In genomic region chr18:77069931-77070330, GRCh38 we compare ENCODE assay signal across 14 cellular contexts.
DNase-seq lines count a peak whose midpoint lies in the region; ATAC-seq, FAIRE-seq and TF ChIP-seq lines count a peak whose summit lies in the region.
"Had no signal": no experiment of that assay in that cellular context is flagged by ENCODE, and none has a peak within 500 bp of the region (broad histone marks: within the 10 kb centered on the region; RNA-seq: fewer than 3 reads in every experiment).

No MANE protein-coding gene starts in this region.

- WGBS in H1 (ENCODE audit: extremely low coverage in 1 of 2, insufficient coverage in 1 of 2, insufficient read length in 1 of 2, insufficient replicate concordance in 2 of 2, low coverage in 1 of 2, low lambda C conversion rate in 2 of 2, missing lambda C conversion rate in 1 of 2), 2 experiments: 90% methylated on average over 13 of the region's 13 CpGs; no CpG with 5 or more reads in 1 of the 2 experiments

- no peak for DNase-seq in activated CD8-positive, alpha-beta memory T cell treated with anti-CD3 and anti-CD28 coated beads, Interleukin-2, amount 10 ng/mL, durations not matched to agents 7 days and 5 days
- DNase-seq in activated CD8-positive, alpha-beta memory T cell treated with anti-CD3 and anti-CD28 coated beads for 24 hours: no peak
- no peak for DNase-seq in activated B cell treated with CpG ODN at 0.5 μM for 24 hours
- no peak for DNase-seq in H1 (ENCODE audit: low read depth in 1 of 2, low spot score in 2 of 2)
- peak in 1 of 2 donors; percentile 74 for DNase-seq in stimulated activated effector memory CD8-positive, alpha-beta T cell treated with anti-CD3 and anti-CD28 coated beads, Interleukin-12 subunit alpha, Interleukin-12 subunit beta, amount 100 ng/mL, for 72 hours (ENCODE audit: low spot score in 2 of 2)
- no peak for DNase-seq in G401 (ENCODE audit: low spot score)
- DNase-seq in stimulated activated CD8-positive, alpha-beta memory T cell treated with anti-CD3 and anti-CD28 coated beads, Interleukin-4, amount 100 ng/mL, for 48 hours: no peak
- DNase-seq in NCI-H1092 (lab: John Stamatoyannopoulos, UW): no peak
- DNase-seq: activated CD4-positive, CD25-positive, alpha-beta regulatory T cell; kidney glomerular epithelial cell; NCI-H2171; upper lobe of right lung had no signal

- no peak overlapping the region for H4K5ac ChIP-seq in H1 (ENCODE audit: insufficient read length, low read depth, low read length)

- H3K27ac ChIP-seq in H1 (ENCODE audit: low read depth, low read length): no peak overlapping the region
- H3K27ac ChIP-seq: parathyroid adenoma, upper lobe of right lung had no signal

- CTCF ChIA-PET in activated CD8-positive, alpha-beta memory T cell treated with anti-CD3 and anti-CD28 coated beads, Interleukin-2, amount 10 ng/mL, durations not matched to agents 7 days and 5 days (lab: Charles Lee): interaction anchor here (0.8 to 6.0 kb wide), 9 partner anchors 8 to 142 kb away, joined by 3 to 40 read pairs (median 5); no protein-coding TSS in a partner anchor
- CTCF ChIA-PET in activated B cell treated with CpG ODN at 0.5 μM for 24 hours (lab: Charles Lee): interaction anchor here (0.7 to 5.4 kb wide), 6 partner anchors 15 to 142 kb away, joined by 3 to 43 read pairs (median 6); no protein-coding TSS in a partner anchor
- CTCF ChIA-PET in H1 (lab: Charles Lee; ENCODE audit: partially characterized antibody): interaction anchor here (0.6 to 3.2 kb wide), 11 partner anchors 8 to 947 kb away, joined by 3 to 18 read pairs (median 3); no protein-coding TSS in a partner anchor

- H2BK20ac ChIP-seq in H1 (ENCODE audit: low read length): no peak overlapping the region

- H2BK120ac ChIP-seq in H1 (replicated peaks; ENCODE audit: low read depth, low read length): no peak overlapping the region

- H3K27me3 ChIP-seq in H1 (replicated peaks in 1 of 4; ENCODE audit: control insufficient read depth in 3 of 4, extremely low read depth in 1 of 4, insufficient read depth in 3 of 4, low read length in 3 of 4): no peaks in the 10 kb centered on the region
- H3K27me3 ChIP-seq: upper lobe of right lung had no signal

- no peak overlapping the region for H3K23ac ChIP-seq in H1 (ENCODE audit: insufficient read length)

- H3K4me2 ChIP-seq in H1 (ENCODE audit: insufficient read depth in 1 of 2, low read depth in 2 of 2, low read length in 2 of 2): no peak overlapping the region

- no peaks in the 10 kb centered on the region for H3K9me3 Mint-ChIP-seq in activated CD8-positive, alpha-beta memory T cell treated with anti-CD3 and anti-CD28 coated beads, Interleukin-2, amount 10 ng/mL, durations not matched to agents 7 days and 5 days (ENCODE audit: low read depth)
- H3K9me3 Mint-ChIP-seq in activated B cell treated with CpG ODN at 0.5 μM for 24 hours: peaks cover 2% of the 10 kb centered on the region
- no peaks in the 10 kb centered on the region for H3K9me3 Mint-ChIP-seq in stimulated activated effector memory CD8-positive, alpha-beta T cell treated with anti-CD3 and anti-CD28 coated beads, Interleukin-12 subunit alpha, Interleukin-12 subunit beta, amount 100 ng/mL, for 72 hours

- no peak overlapping the region for H3K4ac ChIP-seq in H1 (replicated peaks; ENCODE audit: insufficient read length, low read depth, low read length)

- TF ChIP-seq CTCF in activated B cell treated with CpG ODN at 0.5 μM for 24 hours (IDR thresholded peaks at IDR 0.05) (no peak), H1 (IDR thresholded peaks at IDR 0.05; ENCODE audit: control extremely low read depth in 1 of 3, insufficient read depth in 1 of 3, low read depth in 1 of 3, low read length in 3 of 3) (no peak)

- no peaks in the 10 kb centered on the region for H3K23me2 ChIP-seq in H1 (ENCODE audit: low read depth, low read length)

- H3K79me2 ChIP-seq in H1 (ENCODE audit: control insufficient read depth in 1 of 2, insufficient read depth in 2 of 2, low read length in 2 of 2): no peaks in the 10 kb centered on the region

- H3K4me3 ChIP-seq in H1 (ENCODE audit: extremely low read depth in 1 of 4, insufficient read depth in 2 of 4, low read depth in 3 of 4, low read length in 4 of 4): no peak overlapping the region
- H3K4me3 ChIP-seq: upper lobe of right lung had no signal

- TF ChIP-seq EP300 in H1 (IDR thresholded peaks at IDR 0.05; ENCODE audit: borderline replicate concordance in 1 of 2, low read depth in 2 of 2, low read length in 2 of 2): no peak

- intact Hi-C loops in activated B cell treated with CpG ODN at 0.5 μM for 24 hours (cut with micrococcal nuclease): loop anchor here (5.0 kb wide), 2 partner anchors 137 to 578 kb away; no protein-coding TSS in a partner anchor

- no peak overlapping the region for H3K4me3 Mint-ChIP-seq in activated CD8-positive, alpha-beta memory T cell treated with anti-CD3 and anti-CD28 coated beads, Interleukin-2, amount 10 ng/mL, durations not matched to agents 7 days and 5 days
- H3K4me3 Mint-ChIP-seq in activated B cell treated with CpG ODN at 0.5 μM for 24 hours: peak overlapping the region; percentile 67
- H3K4me3 Mint-ChIP-seq in stimulated activated effector memory CD8-positive, alpha-beta T cell treated with anti-CD3 and anti-CD28 coated beads, Interleukin-12 subunit alpha, Interleukin-12 subunit beta, amount 100 ng/mL, for 72 hours: peak overlapping the region; percentile 60

- in situ Hi-C loops in G401 (cut with HindIII; ENCODE audit: low sequenced_read_pairs): no loop called here

- peak overlapping the region; percentile 58; the same call in 1 of the 2 replicates for H4K8ac ChIP-seq in H1 (ENCODE audit: extremely low read depth, insufficient read depth, low read length)

- no peak for TF ChIP-seq RAD21 in H1 (IDR thresholded peaks at IDR 0.05 in 1 of 2, conservative IDR thresholded peaks at IDR 0.05 in 1 of 2; ENCODE audit: low read depth in 2 of 2, low read length in 2 of 2)

- peaks cover 64% of the 10 kb centered on the region for H3K36me3 Mint-ChIP-seq in activated CD8-positive, alpha-beta memory T cell treated with anti-CD3 and anti-CD28 coated beads, Interleukin-2, amount 10 ng/mL, durations not matched to agents 7 days and 5 days
- H3K36me3 Mint-ChIP-seq in activated B cell treated with CpG ODN at 0.5 μM for 24 hours (ENCODE audit: low read depth): peaks cover 51% of the 10 kb centered on the region
- H3K36me3 Mint-ChIP-seq in stimulated activated effector memory CD8-positive, alpha-beta T cell treated with anti-CD3 and anti-CD28 coated beads, Interleukin-12 subunit alpha, Interleukin-12 subunit beta, amount 100 ng/mL, for 72 hours: peaks cover 60% of the 10 kb centered on the region

- H3K9ac ChIP-seq in H1 (replicated peaks in 1 of 4; ENCODE audit: extremely low read depth in 1 of 4, low read depth in 3 of 4, low read length in 3 of 4): no peak overlapping the region
- H3K9ac ChIP-seq: parathyroid adenoma had no signal

- no peak overlapping the region for H3K56ac ChIP-seq in H1 (replicated peaks; ENCODE audit: insufficient read length, low read depth, low read length)

- H3K14ac ChIP-seq in H1 (ENCODE audit: insufficient read length): no peak overlapping the region

- no peak for FAIRE-seq in H1 (lab: Jason Lieb, UNC)
- FAIRE-seq: A204.1 had no signal

- H2BK15ac ChIP-seq in H1 (ENCODE audit: low read length): no peak overlapping the region

- POLR2A ChIA-PET in activated B cell treated with CpG ODN at 0.5 μM for 24 hours (lab: Charles Lee) (interaction anchor here (1.0 to 12.6 kb wide), 10 partner anchors 9 to 142 kb away, joined by 3 to 171 read pairs (median 8); partner anchors contain the start of gene MBP), H1 (lab: Charles Lee; ENCODE audit: partially characterized antibody) (interaction anchor here (0.8 kb wide), 1 partner anchor 15 kb away, joined by 4 read pairs; no protein-coding TSS in a partner anchor)

- H3K27ac Mint-ChIP-seq in activated CD8-positive, alpha-beta memory T cell treated with anti-CD3 and anti-CD28 coated beads, Interleukin-2, amount 10 ng/mL, durations not matched to agents 7 days and 5 days: peak overlapping the region; percentile 100
- H3K27ac Mint-ChIP-seq in activated B cell treated with CpG ODN at 0.5 μM for 24 hours: peak overlapping the region; percentile 94
- peak overlapping the region; percentile 91 for H3K27ac Mint-ChIP-seq in stimulated activated effector memory CD8-positive, alpha-beta T cell treated with anti-CD3 and anti-CD28 coated beads, Interleukin-12 subunit alpha, Interleukin-12 subunit beta, amount 100 ng/mL, for 72 hours

- H3K79me1 ChIP-seq in H1 (ENCODE audit: low read depth, low read length): no peaks in the 10 kb centered on the region; the same call in 1 of the 2 replicates

- H2BK5ac ChIP-seq in H1 (ENCODE audit: low read depth, low read length): no peak overlapping the region

- ATAC-seq in activated CD8-positive, alpha-beta memory T cell treated with anti-CD3 and anti-CD28 coated beads, Interleukin-2, amount 10 ng/mL, durations not matched to agents 7 days and 5 days: no peak
- no peak for ATAC-seq in activated B cell treated with CpG ODN at 0.5 μM for 24 hours (ENCODE audit: low read depth)
- no peak for ATAC-seq in stimulated activated effector memory CD8-positive, alpha-beta T cell treated with anti-CD3 and anti-CD28 coated beads, Interleukin-12 subunit alpha, Interleukin-12 subunit beta, amount 100 ng/mL, for 72 hours
- ATAC-seq: upper lobe of right lung had no signal

- peaks cover 0 to 6% (median 2%) of the 10 kb centered on the region in 4 experiments; a peak in 4 of 7 replicates for H3K4me1 ChIP-seq in H1 (replicated peaks in 1 of 4; ENCODE audit: control insufficient read depth in 3 of 4, insufficient read depth in 4 of 4, low read length in 3 of 4)

- no peak for TF ChIP-seq POLR2A in H1 (IDR thresholded peaks at IDR 0.05; ENCODE audit: control extremely low read depth in 1 of 2, low read depth in 2 of 2, low read length in 2 of 2)

- no peaks in the 10 kb centered on the region for H3K36me3 ChIP-seq in H1 (ENCODE audit: control insufficient read depth in 2 of 4, insufficient read depth in 4 of 4, low read length in 3 of 4)
- H3K36me3 ChIP-seq: upper lobe of right lung had no signal

- H2AFZ ChIP-seq in H1 (ENCODE audit: low read length): no peak overlapping the region
- H2AFZ ChIP-seq: parathyroid adenoma had no signal

- H2AK5ac ChIP-seq in H1 (ENCODE audit: low read depth, low read length): peak overlapping the region; percentile 79; the same call in 1 of the 2 replicates

- no peaks in the 10 kb centered on the region for H3K27me3 Mint-ChIP-seq in activated CD8-positive, alpha-beta memory T cell treated with anti-CD3 and anti-CD28 coated beads, Interleukin-2, amount 10 ng/mL, durations not matched to agents 7 days and 5 days
- no peaks in the 10 kb centered on the region for H3K27me3 Mint-ChIP-seq in activated B cell treated with CpG ODN at 0.5 μM for 24 hours

- peaks cover 99% of the 10 kb centered on the region for H3K4me1 Mint-ChIP-seq in activated CD8-positive, alpha-beta memory T cell treated with anti-CD3 and anti-CD28 coated beads, Interleukin-2, amount 10 ng/mL, durations not matched to agents 7 days and 5 days
- H3K4me1 Mint-ChIP-seq in activated B cell treated with CpG ODN at 0.5 μM for 24 hours: peaks cover 95% of the 10 kb centered on the region
- H3K4me1 Mint-ChIP-seq in stimulated activated effector memory CD8-positive, alpha-beta T cell treated with anti-CD3 and anti-CD28 coated beads, Interleukin-12 subunit alpha, Interleukin-12 subunit beta, amount 100 ng/mL, for 72 hours: peaks cover 95% of the 10 kb centered on the region

- H3K18ac ChIP-seq in H1 (ENCODE audit: extremely low read depth, low read length): no peak overlapping the region

- peaks cover 0 to 4% of the 10 kb centered on the region in 2 experiments for H4K20me1 ChIP-seq in H1 (replicated peaks in 1 of 2; ENCODE audit: control insufficient read depth in 1 of 2, insufficient read depth in 2 of 2, low read length in 2 of 2)

- H3K9me3 ChIP-seq in H1 (ENCODE audit: insufficient read depth in 2 of 2, low read depth in 1 of 2, low read length in 1 of 2): no peaks in the 10 kb centered on the region
- H3K9me3 ChIP-seq: upper lobe of right lung had no signal

- no peak overlapping the region for H4K91ac ChIP-seq in H1 (replicated peaks; ENCODE audit: insufficient read length, low read length)

- no peak overlapping the region for H2BK12ac ChIP-seq in H1 (ENCODE audit: low read depth, low read length)
